In the genomic region with DNA sequence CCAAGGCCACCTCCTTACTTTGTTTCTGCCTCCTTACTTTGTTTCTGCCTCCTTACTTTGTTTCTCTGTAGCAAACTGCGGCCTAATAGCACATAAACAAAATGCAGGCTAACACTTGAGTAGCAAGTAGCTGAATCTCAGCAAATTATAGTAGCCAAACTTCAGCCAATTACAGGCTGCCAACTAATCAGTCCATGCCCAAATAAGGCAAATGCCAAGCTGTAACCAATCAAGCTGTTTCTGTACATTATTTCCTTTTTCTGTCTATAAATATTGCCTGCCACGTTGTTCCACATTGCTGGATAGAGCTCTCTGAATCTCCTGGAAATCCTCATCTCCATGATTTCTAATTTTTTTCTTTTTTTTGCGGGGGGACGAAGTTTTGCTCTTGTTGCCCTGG, we compare ENCODE assay signal across 2 cellular contexts.
TF ChIP-seq lines count a peak whose summit lies in the region.

No MANE protein-coding gene starts in this region.

TF ChIP-seq in HepG2, 621 proteins besides CTCF, POLR2A, EP300 and RAD21:
- TF ChIP-seq ZXDC (CRISPR knock-in tag; IDR thresholded peaks at IDR 0.05) (no peak), SRF (IDR thresholded peaks at IDR 0.05; ENCODE audit: low read depth, low read length) (peak; percentile 93)

TF ChIP-seq in K562, 482 proteins besides CTCF, POLR2A, EP300 and RAD21:
- TF ChIP-seq RBBP5 (IDR thresholded peaks at IDR 0.05; ENCODE audit: borderline replicate concordance, insufficient read depth, low read length, poor library complexity, severe bottlenecking) (no peak), ZNF586 (CRISPR knock-in tag; conservative IDR thresholded peaks at IDR 0.05) (no peak), SRSF7 (optimal IDR thresholded peaks at IDR 0.05; ENCODE audit: low read depth, low read length) (no peak), PTRF (tag; IDR thresholded peaks at IDR 0.05) (no peak), EHMT2 (IDR thresholded peaks at IDR 0.05) (no peak), ZBED1 (IDR thresholded peaks at IDR 0.05) (no peak), JUNB (CRISPR knock-in tag; conservative IDR thresholded peaks at IDR 0.05) (no peak), RNF2 (IDR thresholded peaks at IDR 0.05) (no peak), PHF21A (IDR thresholded peaks at IDR 0.05; ENCODE audit: borderline replicate concordance, low read depth) (0 out of 2 replicates have a peak, but pooled peaks have one; percentile 20), FOXM1 (IDR thresholded peaks at IDR 0.05; ENCODE audit: low read depth) (no peak), FOXM1 (CRISPR knock-in tag; IDR thresholded peaks at IDR 0.05; ENCODE audit: low read depth) (no peak), SRF (CRISPR knock-in tag; IDR thresholded peaks at IDR 0.05) (peak in 1 of 2 experiments; percentile 96; a peak in 2 of 4 replicates), E4F1 (CRISPR knock-in tag; IDR thresholded peaks at IDR 0.05; ENCODE audit: borderline replicate concordance) (no peak)
